In the genomic region with DNA sequence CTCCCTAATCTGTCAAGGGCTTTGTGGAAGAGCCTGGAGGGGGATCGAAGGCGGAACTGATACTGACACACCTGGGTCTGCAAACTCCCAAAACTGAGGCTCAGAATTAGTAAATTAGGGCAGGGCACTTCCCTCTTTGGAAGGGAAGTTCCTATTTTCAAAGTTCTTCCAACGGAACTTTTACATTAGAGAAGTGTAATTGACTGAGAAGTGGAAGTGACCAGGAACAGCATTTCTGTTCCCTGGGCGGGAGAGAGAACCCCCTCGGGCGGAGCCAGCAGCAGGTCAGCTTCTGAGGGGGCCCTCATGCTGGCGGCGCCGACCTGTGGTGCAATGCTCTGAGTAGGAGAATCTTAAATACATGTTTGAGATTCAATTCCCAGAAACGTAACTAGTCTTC, we compare ENCODE assay signal across 8 cellular contexts. TPM values are rescaled to one million over a fixed set of nuclear protein-coding genes. Genes with fewer than 3 reads are reported as not detected.
DNase-seq lines count a peak whose midpoint lies in the region; ATAC-seq and TF ChIP-seq lines count a peak whose summit lies in the region.

No MANE protein-coding gene starts in this region.

- TF ChIP-seq POLR2A in tibial nerve (IDR thresholded peaks at IDR 0.05), result no peak

- H3K4me3 Mint-ChIP-seq in activated T-cell treated with anti-CD3 and anti-CD28 coated beads, Interleukin-2, amount 50 U/mL, for 24 hours, result peak overlapping the region; percentile 42

- H3K27me3 ChIP-seq in WERI-Rb-1 (ENCODE audit: insufficient read depth, low read depth, severe bottlenecking) (no peaks in the 10 kb centered on the region), layer of hippocampus (ENCODE audit: control insufficient read depth, insufficient read depth, low read length) (no peaks in the 10 kb centered on the region), tibial nerve (no peaks in the 10 kb centered on the region)

- H3K27ac ChIP-seq in WERI-Rb-1 (peak overlapping the region; percentile 91), layer of hippocampus (ENCODE audit: low read depth, low read length) (peak overlapping the region; percentile 90), tibial nerve (peak overlapping the region in 3 of 4 donors; percentile 93 to 98 (median 97))

- WGBS in tibial nerve, 2 donors, result 48% methylated on average over 10 of the region's 10 CpGs

- H3K36me3 Mint-ChIP-seq in activated T-cell treated with anti-CD3 and anti-CD28 coated beads, Interleukin-2, amount 50 U/mL, for 24 hours (ENCODE audit: low read depth), result peaks cover 12% of the 10 kb centered on the region

- peaks cover 27% of the 10 kb centered on the region for H3K4me1 Mint-ChIP-seq in activated T-cell treated with anti-CD3 and anti-CD28 coated beads, Interleukin-2, amount 50 U/mL, for 24 hours (ENCODE audit: low read depth)

- no peak for TF ChIP-seq EP300 in tibial nerve (IDR thresholded peaks at IDR 0.05)

- no peak for DNase-seq in activated T-cell treated with anti-CD3 and anti-CD28 coated beads, Interleukin-2, amount 50 U/mL, for 24 hours
- DNase-seq in activated T-cell treated with anti-CD3 and anti-CD28 coated beads for 4 hours (no peak), WERI-Rb-1 (no peak), tibial nerve (ENCODE audit: low spot score in 2 of 2) (no peak), mucosa of gallbladder (ENCODE audit: low spot score) (no peak)
- no peak for DNase-seq in effector CD4-positive, alpha-beta T cell

- TF ChIP-seq CTCF in WERI-Rb-1 (IDR thresholded peaks at IDR 0.05; ENCODE audit: low read depth, low read length) (no peak), tibial nerve (IDR thresholded peaks at IDR 0.05) (no peak)

- peak overlapping the region; percentile 47 for H3K27ac Mint-ChIP-seq in activated T-cell treated with anti-CD3 and anti-CD28 coated beads, Interleukin-2, amount 50 U/mL, for 24 hours

- peaks cover 0 to 38% (median 11%) of the 10 kb centered on the region in 4 donors for H3K4me1 ChIP-seq in tibial nerve

- no peaks in the 10 kb centered on the region for H3K9me3 ChIP-seq in WERI-Rb-1 (ENCODE audit: severe bottlenecking)
- H3K9me3 ChIP-seq in tibial nerve, result no peaks in the 10 kb centered on the region

- H3K4me3 ChIP-seq in WERI-Rb-1 (ENCODE audit: low read depth, low read length) (peak overlapping the region; percentile 48), tibial nerve (peak overlapping the region; percentile 91 to 98 (median 96))

- H3K9me3 Mint-ChIP-seq in activated T-cell treated with anti-CD3 and anti-CD28 coated beads, Interleukin-2, amount 50 U/mL, for 24 hours, result no peaks in the 10 kb centered on the region

- ATAC-seq in HG03135 (IDR thresholded peaks at IDR 0.05; ENCODE audit: unreplicated experiment), result no peak

- no peaks in the 10 kb centered on the region for H3K27me3 Mint-ChIP-seq in activated T-cell treated with anti-CD3 and anti-CD28 coated beads, Interleukin-2, amount 50 U/mL, for 24 hours

- H3K36me3 ChIP-seq in WERI-Rb-1 (no peaks in the 10 kb centered on the region; the same call in 1 of the 2 replicates), tibial nerve (no peaks in the 10 kb centered on the region)

RNA-seq across cellular contexts. Expression of a gene that starts 1.1 kb away (rescaled TPM):
- 10 to 100 TPM; 14.2 to 19.2 (median 16.0) TPM for total RNA-seq in tibial nerve
- total RNA-seq in mucosa of gallbladder, result 15.6 TPM

RNA-seq across cellular contexts. Expression of a gene that starts 19.8 kb away (rescaled TPM):
- under 1 TPM in 1 of 4 donors, not detected in 3; 0.30 TPM for total RNA-seq in tibial nerve
- 107 TPM for total RNA-seq in mucosa of gallbladder

RNA-seq across cellular contexts. Expression of a gene that starts 36.6 kb away (rescaled TPM):
- total RNA-seq in tibial nerve (10 to 100 TPM; 16.0 to 27.7 (median 20.5) TPM), mucosa of gallbladder (24.6 TPM)

RNA-seq across cellular contexts. Expression of a gene that starts 56.2 kb away (rescaled TPM):
- total RNA-seq in tibial nerve (under 1 TPM in 2 of 4 donors, not detected in 2; under 0.01 to 0.30 TPM), mucosa of gallbladder (0.17 TPM)

Comparison
In these comparisons a context has a peak if more than half of its experiments do, and no peak if none do; other contexts are left out.
1. RNA of a gene that starts 19.8 kb away (total RNA-seq): 107 TPM in mucosa of gallbladder (single experiment); 0.30 TPM in tibial nerve; every median in the first group is over 10 times any median in the second.
2. Peak in every context shown above with its lines, with median percentiles within 50 percentile points of each other: H3K27ac ChIP-seq.